ENCODE assay signal across 9 cellular contexts in the genomic region with DNA sequence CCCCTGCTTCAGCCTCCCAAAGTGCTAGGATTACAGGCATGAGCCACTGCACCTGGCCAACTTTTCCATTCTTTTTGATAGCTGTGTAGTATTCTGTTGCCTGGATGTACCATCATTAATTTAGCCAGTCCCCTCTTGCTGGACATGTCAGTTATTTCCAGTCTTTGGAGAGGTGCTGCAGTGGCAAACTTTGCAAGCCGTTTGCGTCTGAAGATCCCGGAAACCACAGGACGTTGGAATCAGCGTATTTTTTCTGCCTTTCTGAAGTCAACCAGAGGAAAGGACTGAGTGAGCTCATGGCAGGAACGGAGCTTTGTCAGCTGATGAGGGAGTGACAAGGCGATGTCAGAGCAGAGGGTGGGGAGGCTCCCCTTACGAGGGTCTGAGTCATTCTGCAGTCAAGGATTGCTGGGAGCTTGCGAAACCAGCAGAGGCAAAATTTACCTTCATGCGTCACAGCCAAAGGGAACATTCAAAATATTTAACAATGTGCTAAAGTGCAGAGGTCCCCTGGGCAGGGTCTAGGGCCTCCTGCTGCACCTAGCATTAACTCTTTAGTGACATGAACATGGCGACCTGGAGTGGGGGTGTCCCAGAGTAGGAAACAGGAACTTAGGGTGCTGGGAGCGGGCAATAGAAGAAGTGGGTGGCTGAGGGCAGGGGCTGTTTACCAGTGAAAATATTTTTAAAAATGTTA. TPM values are rescaled to one million over a fixed set of nuclear protein-coding genes. Genes with fewer than 3 reads are reported as not detected.
DNase-seq lines count a peak whose midpoint lies in the region; ATAC-seq and TF ChIP-seq lines count a peak whose summit lies in the region.
"Had no signal": no experiment of that assay in that cellular context is flagged by ENCODE, and none has a peak within 500 bp of the region (broad histone marks: within the 10 kb centered on the region; RNA-seq: fewer than 3 reads in every experiment).

No MANE protein-coding gene starts in this region.

- intact Hi-C loops in natural killer cell (cut with micrococcal nuclease), result no loop called here

- no peak for TF ChIP-seq CTCF in RWPE1 (conservative IDR thresholded peaks at IDR 0.05; ENCODE audit: low read depth)
- no peak for TF ChIP-seq CTCF in natural killer cell (IDR thresholded peaks at IDR 0.05)
- no peak for TF ChIP-seq CTCF in progenitor cell of endocrine pancreas (IDR thresholded peaks at IDR 0.05; ENCODE audit: unreplicated experiment)

- H3K27me3 Mint-ChIP-seq in natural killer cell (ENCODE audit: low read depth in 2 of 2), result peaks cover 11 to 16% of the 10 kb centered on the region in 2 donors
- H3K27me3 Mint-ChIP-seq in progenitor cell of endocrine pancreas, result peaks cover 19% of the 10 kb centered on the region

- H3K27ac ChIP-seq in RWPE1 (peak overlapping the region; percentile 82), epithelial cell of prostate (peak overlapping the region; percentile 78)

- H3K4me1 Mint-ChIP-seq in natural killer cell, result no peaks in the 10 kb centered on the region
- H3K4me1 Mint-ChIP-seq in progenitor cell of endocrine pancreas (ENCODE audit: low read depth), result no peaks in the 10 kb centered on the region
- H3K4me1 Mint-ChIP-seq: B cell had no signal

- CTCF ChIA-PET in RWPE1 (lab: Yijun Ruan, JAX), result interaction anchor here (0.6 to 2.0 kb wide), 6 partner anchors 20 to 553 kb away, joined by 3 to 9 read pairs (median 4); partner anchors contain the start of gene DHX34

- peak; percentile 23 for DNase-seq in NCI-H146 (lab: John Stamatoyannopoulos, UW)
- DNase-seq in NCI-H146 treated with DMSO at 0.1 percent for 48 hours (lab: John Stamatoyannopoulos, UW; ENCODE audit: unreplicated experiment), result no peak
- peak; percentile 94 for DNase-seq in RWPE1 (ENCODE audit: low spot score)
- peak; percentile 91 for DNase-seq in epithelial cell of prostate (ENCODE audit: low read depth, low spot score)
- no peak for DNase-seq in natural killer cell
- no peak for DNase-seq in progenitor cell of endocrine pancreas (ENCODE audit: low spot score, unreplicated experiment)
- DNase-seq in NCI-H1417 treated with DMSO at 0.1 percent for 48 hours (lab: John Stamatoyannopoulos, UW), result no peak

- H3K36me3 Mint-ChIP-seq in natural killer cell (no peaks in the 10 kb centered on the region), progenitor cell of endocrine pancreas (ENCODE audit: insufficient read depth) (no peaks in the 10 kb centered on the region)

- H3K27ac Mint-ChIP-seq in natural killer cell (peak overlapping the region in 1 of 2 donors; percentile 58), progenitor cell of endocrine pancreas (no peak overlapping the region)
- H3K27ac Mint-ChIP-seq: B cell had no signal

- ATAC-seq in natural killer cell (peak; percentile 53 to 86 (median 56)), HG03571 (IDR thresholded peaks at IDR 0.05; ENCODE audit: unreplicated experiment) (no peak)

- H3K9me3 Mint-ChIP-seq in natural killer cell (no peaks in the 10 kb centered on the region), progenitor cell of endocrine pancreas (ENCODE audit: low read depth) (no peaks in the 10 kb centered on the region)

- POLR2A ChIA-PET in RWPE1 (lab: Yijun Ruan, JAX; ENCODE audit: low non-redundant PET), result no interaction called here

- H3K4me3 Mint-ChIP-seq in natural killer cell, result no peak overlapping the region
- no peak overlapping the region for H3K4me3 Mint-ChIP-seq in progenitor cell of endocrine pancreas (ENCODE audit: low read depth)
- H3K4me3 Mint-ChIP-seq: B cell had no signal

RNA-seq across cellular contexts. Expression of gene C5AR1, which starts 5.6 kb away (rescaled TPM):
- 10 to 100 TPM; 11.4 to 42.7 (median 28.7) TPM for total RNA-seq in natural killer cell
- 2.4 and 2.9 TPM in 2 replicates for total RNA-seq in progenitor cell of endocrine pancreas

RNA-seq across cellular contexts. Expression of gene C5AR2, which starts 16.7 kb away (rescaled TPM):
- total RNA-seq in natural killer cell, result 10 to 100 TPM in 1 of 3 donors, 1 to 10 TPM in 2; 4.3 to 15.5 (median 8.3) TPM
- total RNA-seq in progenitor cell of endocrine pancreas, result not detected in 2 replicates

RNA-seq across cellular contexts. Expression of gene DHX34, which starts 33.8 kb away (rescaled TPM):
- 10 to 100 TPM; 19.8 to 25.9 (median 20.0) TPM for total RNA-seq in natural killer cell
- total RNA-seq in progenitor cell of endocrine pancreas, result 37.7 and 42.1 TPM in 2 replicates

RNA-seq across cellular contexts. Expression of gene INAFM1, which starts 40.6 kb away (rescaled TPM):
- total RNA-seq in natural killer cell (10 to 100 TPM in 1 of 3 donors, 1 to 10 TPM in 2; 9.1 to 10.3 (median 9.5) TPM), progenitor cell of endocrine pancreas (9.1 and 11.8 TPM in 2 replicates)

RNA-seq across cellular contexts. Expression of gene CCDC9, which starts 58.9 kb away (rescaled TPM):
- 10 to 100 TPM; 49.6 to 55.8 (median 55.4) TPM for total RNA-seq in natural killer cell
- 34.4 and 36.1 TPM in 2 replicates for total RNA-seq in progenitor cell of endocrine pancreas

Comparison
In these comparisons a context has a peak if more than half of its experiments do, and no peak if none do; other contexts are left out.
1. DNase-seq: peak in NCI-H146 (single experiment), RWPE1 (single experiment) and epithelial cell of prostate (single experiment); none in NCI-H146 treated with DMSO at 0.1 percent for 48 hours (single experiment), natural killer cell (single experiment), progenitor cell of endocrine pancreas (single experiment) and NCI-H1417 treated with DMSO at 0.1 percent for 48 hours (single experiment).